Comparison of ENCODE assay signal across 13 cellular contexts in the genomic region with DNA sequence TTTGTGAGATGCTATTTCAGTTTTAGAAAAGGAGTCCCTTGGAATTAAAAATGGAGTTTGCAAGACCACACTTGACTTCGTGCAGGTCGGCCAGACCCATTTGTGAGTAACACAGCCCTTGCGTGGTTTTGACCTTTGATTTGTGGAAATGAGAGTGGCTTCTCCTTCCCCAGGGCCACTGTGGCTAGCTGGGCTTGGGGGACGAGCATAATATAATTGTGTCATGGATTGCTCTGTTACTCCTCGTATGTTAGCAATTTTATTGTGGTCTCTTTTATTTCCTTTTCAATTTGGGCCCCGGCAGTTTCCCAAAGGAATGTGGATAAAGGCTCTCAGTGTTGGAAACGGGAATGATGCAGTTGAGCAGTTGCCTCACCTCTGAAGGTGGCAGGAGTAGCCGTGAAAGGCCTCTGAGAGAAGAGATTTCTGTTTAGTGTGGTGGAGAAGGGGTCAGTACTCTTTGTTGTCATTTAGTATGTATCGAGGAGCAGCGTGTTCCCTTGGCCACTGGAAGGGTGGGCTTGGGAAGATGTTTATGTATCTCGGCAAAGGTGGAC.
DNase-seq lines count a peak whose midpoint lies in the region; ATAC-seq and TF ChIP-seq lines count a peak whose summit lies in the region.
"Had no signal": no experiment of that assay in that cellular context is flagged by ENCODE, and none has a peak within 500 bp of the region (broad histone marks: within the 10 kb centered on the region; RNA-seq: fewer than 3 reads in every experiment).

No MANE protein-coding gene starts in this region.

- H3K27ac Mint-ChIP-seq in activated T-cell treated with anti-CD3 and anti-CD28 coated beads, Interleukin-2, amount 50 U/mL, for 24 hours, result no peak overlapping the region
- H3K27ac Mint-ChIP-seq: effector memory CD8-positive, alpha-beta T cell had no signal

- peak overlapping the region; percentile 68 for H2AFZ ChIP-seq in GM23248

- H3K4me1 ChIP-seq in GM23248 (ENCODE audit: insufficient read depth) (peaks cover 50% of the 10 kb centered on the region), gastrocnemius medialis (peaks cover 50 to 57% of the 10 kb centered on the region in 2 donors)

- intact Hi-C loops in gastrocnemius medialis (cut with DNase I; ENCODE audit: low total_unique reads), result no loop called here

- H4K20me1 ChIP-seq in GM23248 (ENCODE audit: insufficient read depth), result no peaks in the 10 kb centered on the region

- no peaks in the 10 kb centered on the region for H3K36me3 Mint-ChIP-seq in activated T-cell treated with anti-CD3 and anti-CD28 coated beads, Interleukin-2, amount 50 U/mL, for 24 hours (ENCODE audit: low read depth)

- H3K9me3 ChIP-seq in GM23248 (ENCODE audit: low read depth), result no peaks in the 10 kb centered on the region
- H3K9me3 ChIP-seq in gastrocnemius medialis, result no peaks in the 10 kb centered on the region

- peaks cover 62% of the 10 kb centered on the region for H3K79me2 ChIP-seq in GM23248 (ENCODE audit: insufficient read depth)

- DNase-seq in GM23248, result peak; percentile 51
- DNase-seq in caudate nucleus (lab: John Stamatoyannopoulos, UW), result peak in 1 of 61 donors; percentile 10
- no peak for DNase-seq in gastrocnemius medialis
- DNase-seq in amniotic stem cell (lab: John Stamatoyannopoulos, UW), result no peak
- no peak for DNase-seq in activated T-cell treated with anti-CD3 and anti-CD28 coated beads, Interleukin-2, amount 50 U/mL, for 24 hours
- DNase-seq: activated CD8-positive, alpha-beta memory T cell treated with anti-CD3 and anti-CD28 coated beads, Interleukin-2, amount 50 U/mL, for 4 hours; effector memory CD8-positive, alpha-beta T cell; H7; NCI-H1092 had no signal

- H3K9ac ChIP-seq in GM23248, result peak overlapping the region; percentile 60

- H3K4me3 ChIP-seq in GM23248 (peak overlapping the region; percentile 53), gastrocnemius medialis (peak overlapping the region; percentile 27 to 39 (median 34))

- peaks cover 29% of the 10 kb centered on the region for H3F3A ChIP-seq in GM23248 (ENCODE audit: insufficient read depth)

- no peak for TF ChIP-seq CTCF in gastrocnemius medialis (IDR thresholded peaks at IDR 0.05 in 4 of 5, conservative IDR thresholded peaks at IDR 0.05 in 1 of 5)

- ATAC-seq in gastrocnemius medialis (peak; percentile 49 to 54), GM18867 (IDR thresholded peaks at IDR 0.05; ENCODE audit: unreplicated experiment) (no peak), GM21367 (IDR thresholded peaks at IDR 0.05; ENCODE audit: unreplicated experiment) (no peak)
- ATAC-seq: effector memory CD8-positive, alpha-beta T cell had no signal

- in situ Hi-C loops in GM23248 (cut with MboI), result no loop called here
- in situ Hi-C loops in gastrocnemius medialis (cut with MboI; ENCODE audit: low sequenced_read_pairs in 4 of 4), result no loop called here

- H3K36me3 ChIP-seq in GM23248 (ENCODE audit: low read depth) (no peaks in the 10 kb centered on the region), gastrocnemius medialis (no peaks in the 10 kb centered on the region)

- no peak for TF ChIP-seq POLR2A in gastrocnemius medialis (IDR thresholded peaks at IDR 0.05)

- H3K27ac ChIP-seq in GM23248, result peak overlapping the region; percentile 58
- peak overlapping the region; percentile 18 for H3K27ac ChIP-seq in caudate nucleus (ENCODE audit: low read depth, low read length)
- H3K27ac ChIP-seq in layer of hippocampus (ENCODE audit: low read depth, low read length), result peak overlapping the region; percentile 13
- peak overlapping the region; percentile 80 to 90 (median 84) for H3K27ac ChIP-seq in gastrocnemius medialis
- H3K27ac ChIP-seq: RWPE1 had no signal

- 35% methylated on average over 11 of the region's 11 CpGs for WGBS in GM23248 (ENCODE audit: low coverage in 1 of 2, low lambda C conversion rate in 2 of 2, missing lambda C conversion rate in 2 of 2), 2 experiments

- H3K27me3 Mint-ChIP-seq in activated T-cell treated with anti-CD3 and anti-CD28 coated beads, Interleukin-2, amount 50 U/mL, for 24 hours, result no peaks in the 10 kb centered on the region
- H3K27me3 Mint-ChIP-seq: effector memory CD8-positive, alpha-beta T cell had no signal

- no peaks in the 10 kb centered on the region for H3K9me3 Mint-ChIP-seq in activated T-cell treated with anti-CD3 and anti-CD28 coated beads, Interleukin-2, amount 50 U/mL, for 24 hours
- H3K9me3 Mint-ChIP-seq: effector memory CD8-positive, alpha-beta T cell had no signal

- H3K9me2 ChIP-seq in GM23248 (ENCODE audit: insufficient read depth), result no peaks in the 10 kb centered on the region

- H3K4me2 ChIP-seq in GM23248 (ENCODE audit: unreplicated experiment), result peak overlapping the region; percentile 78

- H3K27me3 ChIP-seq in GM23248 (replicated peaks; ENCODE audit: insufficient read depth) (no peaks in the 10 kb centered on the region), layer of hippocampus (ENCODE audit: control insufficient read depth, insufficient read depth, low read length) (no peaks in the 10 kb centered on the region), gastrocnemius medialis (no peaks in the 10 kb centered on the region)

- no peaks in the 10 kb centered on the region for H3K4me1 Mint-ChIP-seq in activated T-cell treated with anti-CD3 and anti-CD28 coated beads, Interleukin-2, amount 50 U/mL, for 24 hours (ENCODE audit: low read depth)

- no peak overlapping the region for H3K4me3 Mint-ChIP-seq in activated T-cell treated with anti-CD3 and anti-CD28 coated beads, Interleukin-2, amount 50 U/mL, for 24 hours
- H3K4me3 Mint-ChIP-seq: effector memory CD8-positive, alpha-beta T cell had no signal

Comparison
In these comparisons a context has a peak if more than half of its experiments do, and no peak if none do; other contexts are left out.
1. H3K27ac ChIP-seq: peak in every context shown above with its lines; median percentile 84 in gastrocnemius medialis; 58 in GM23248; 18 in caudate nucleus; 13 in layer of hippocampus.
2. ATAC-seq: peak in gastrocnemius medialis (2 of 2); none in GM18867 (single experiment) and GM21367 (single experiment).